In genomic region chr4:25377572-25377882, GRCh38 we compare ENCODE assay signal across 8 cellular contexts. TPM values are rescaled to one million over a fixed set of nuclear protein-coding genes. Genes with fewer than 3 reads are reported as not detected.
DNase-seq lines count a peak whose midpoint lies in the region; ATAC-seq and TF ChIP-seq lines count a peak whose summit lies in the region.

No MANE protein-coding gene starts in this region.

- H3K4me3 Mint-ChIP-seq in nephron = no peak overlapping the region
- no peak overlapping the region for H3K4me3 Mint-ChIP-seq in activated T-cell treated with anti-CD3 and anti-CD28 coated beads, Interleukin-2, amount 50 U/mL, for 72 hours

- no peak for DNase-seq in left ventricle myocardium inferior
- DNase-seq in Right ventricle myocardium inferior (ENCODE audit: missing footprints) = no peak
- no peak for DNase-seq in coronary artery (ENCODE audit: low spot score)
- no peak for DNase-seq in NCI-H510A treated with DMSO at 0.1 percent for 48 hours (lab: John Stamatoyannopoulos, UW)
- no peak for DNase-seq in activated T-cell treated with anti-CD3 and anti-CD28 coated beads, Interleukin-2, amount 50 U/mL, for 72 hours

- H3K9me3 ChIP-seq in left ventricle myocardium inferior (replicated peaks) (peaks cover 5% of the 10 kb centered on the region), KOPT-K1 (ENCODE audit: insufficient read depth, low read length, poor library complexity, severe bottlenecking) (no peaks in the 10 kb centered on the region)

- peaks cover 17% of the 10 kb centered on the region for H3K36me3 Mint-ChIP-seq in nephron (ENCODE audit: low read depth)
- H3K36me3 Mint-ChIP-seq in activated T-cell treated with anti-CD3 and anti-CD28 coated beads, Interleukin-2, amount 50 U/mL, for 72 hours (ENCODE audit: insufficient read depth in 2 of 2) = peaks cover 2 to 10% of the 10 kb centered on the region in 2 donors

- H3K4me1 ChIP-seq in left ventricle myocardium inferior = peaks cover 27% of the 10 kb centered on the region

- no peaks in the 10 kb centered on the region for H3K27me3 ChIP-seq in left ventricle myocardium inferior (ENCODE audit: low read depth)

- peak overlapping the region; percentile 49 to 87 (median 86) for H3K27ac Mint-ChIP-seq in nephron
- H3K27ac Mint-ChIP-seq in activated T-cell treated with anti-CD3 and anti-CD28 coated beads, Interleukin-2, amount 50 U/mL, for 72 hours = no peak overlapping the region

- H3K9me3 Mint-ChIP-seq in nephron = no peaks in the 10 kb centered on the region
- H3K9me3 Mint-ChIP-seq in activated T-cell treated with anti-CD3 and anti-CD28 coated beads, Interleukin-2, amount 50 U/mL, for 72 hours = no peaks in the 10 kb centered on the region

- H3K27ac ChIP-seq in left ventricle myocardium inferior (replicated peaks) = peak overlapping the region; percentile 83
- H3K27ac ChIP-seq in KOPT-K1 (ENCODE audit: low read depth, low read length, poor library complexity, severe bottlenecking) = peak overlapping the region; percentile 72
- peak overlapping the region; percentile 72 to 94 for H3K27ac ChIP-seq in coronary artery

- H3K27me3 Mint-ChIP-seq in nephron (ENCODE audit: low read depth) = no peaks in the 10 kb centered on the region
- H3K27me3 Mint-ChIP-seq in activated T-cell treated with anti-CD3 and anti-CD28 coated beads, Interleukin-2, amount 50 U/mL, for 72 hours (ENCODE audit: low read depth) = no peaks in the 10 kb centered on the region

- H3K4me3 ChIP-seq in left ventricle myocardium inferior = peak overlapping the region; percentile 99
- H3K4me3 ChIP-seq in coronary artery = peak overlapping the region; percentile 81

- no peaks in the 10 kb centered on the region for H3K4me1 Mint-ChIP-seq in nephron
- peaks cover 8% of the 10 kb centered on the region for H3K4me1 Mint-ChIP-seq in activated T-cell treated with anti-CD3 and anti-CD28 coated beads, Interleukin-2, amount 50 U/mL, for 72 hours (ENCODE audit: low read depth)

- intact Hi-C loops in left ventricle myocardium inferior (cut with micrococcal nuclease) (no loop called here), Right ventricle myocardium inferior (cut with DNase I) (loop anchor here (10.0 kb wide), 1 partner anchor 793 kb away; the partner anchor contains the start of gene DHX15)

- TF ChIP-seq CTCF in left ventricle myocardium inferior (IDR thresholded peaks at IDR 0.05; ENCODE audit: borderline replicate concordance) = no peak
- TF ChIP-seq CTCF in coronary artery (IDR thresholded peaks at IDR 0.05) = no peak
- no peak for TF ChIP-seq CTCF in nephron (IDR thresholded peaks at IDR 0.05; ENCODE audit: unreplicated experiment in 3 of 3)

- H3K36me3 ChIP-seq in left ventricle myocardium inferior (peaks cover 20% of the 10 kb centered on the region), KOPT-K1 (ENCODE audit: insufficient read depth, low read length) (peaks cover 36% of the 10 kb centered on the region)

- ATAC-seq in Right ventricle myocardium inferior (no peak), esophagus mucosa (no peak)
- ATAC-seq in activated T-cell treated with anti-CD3 and anti-CD28 coated beads, Interleukin-2, amount 50 U/mL, for 72 hours (replicated peaks in 1 of 2) = no peak

RNA-seq across cellular contexts. Expression of gene ANAPC4, which starts 0.5 kb away (rescaled TPM):
- total RNA-seq in left ventricle myocardium inferior (12.2 TPM), Right ventricle myocardium inferior (13.5 TPM), esophagus mucosa (19.9 TPM)
- total RNA-seq in activated T-cell treated with anti-CD3 and anti-CD28 coated beads, Interleukin-2, amount 50 U/mL, for 72 hours = 10 to 100 TPM; 37.9 to 43.2 TPM
